ENCODE assay signal across 16 cellular contexts in the genomic region with DNA sequence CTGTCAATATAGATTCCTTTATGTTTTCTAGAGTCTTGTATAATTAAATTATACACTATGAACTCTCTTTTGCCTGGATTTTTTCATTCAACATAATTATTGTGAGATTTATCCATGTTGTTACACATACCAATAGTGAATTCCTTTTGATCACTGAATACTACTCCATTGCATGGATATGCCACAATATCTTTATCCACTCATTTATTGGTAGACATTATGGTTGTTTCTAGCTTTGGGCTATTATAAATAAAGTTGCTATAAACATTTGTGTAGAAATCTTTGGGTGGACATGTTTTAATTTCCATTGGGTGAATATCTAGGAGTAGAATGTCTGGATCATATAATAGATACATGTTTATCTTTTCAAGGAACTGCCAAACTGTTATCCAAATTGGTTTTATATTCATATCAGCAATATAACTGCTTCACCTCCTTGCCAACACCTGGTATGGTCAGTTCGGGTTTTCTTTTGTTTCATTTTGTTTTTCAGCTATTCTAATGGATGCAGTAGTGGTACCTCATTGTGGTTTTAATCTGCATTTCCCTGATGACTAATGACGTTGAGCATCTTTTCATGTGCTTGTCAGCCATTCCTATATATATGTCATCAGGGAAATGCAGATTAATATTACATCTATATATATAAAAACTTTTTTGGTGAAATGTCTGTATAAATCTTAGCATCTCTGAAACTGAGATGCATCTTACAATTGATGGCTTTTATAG.
"Had no signal": no experiment of that assay in that cellular context is flagged by ENCODE, and none has a peak within 500 bp of the region (broad histone marks: within the 10 kb centered on the region; RNA-seq: fewer than 3 reads in every experiment).

No MANE protein-coding gene starts in this region.

- DNase-seq: activated B cell treated with CpG ODN at 0.5 μM for 24 hours; activated CD4-positive, alpha-beta T cell treated with anti-CD3 and anti-CD28 coated beads, Interleukin-2, amount 10 ng/mL, durations not matched to agents 7 days and 5 days; activated gamma-delta T cell treated with Interleukin-2 at 50 U/mL for 16 hours; activated T-cell treated with anti-CD3 and anti-CD28 coated beads, Interleukin-2, amount 50 U/mL, for 4 hours; effector memory CD8-positive, alpha-beta T cell; hypothalamus; lower lobe of right lung; midbrain; naive B cell; nucleus accumbens; stimulated activated naive B cell treated with anti-CD40 and anti-IgM and Interleukin-4, amounts not matched to agents 10 μg/mL and 1 μg/mL and 100 μg/mL, for 72 hours; trophoblast cell had no signal

- H3K4me3 ChIP-seq: lower lobe of right lung, right atrium auricular region, smooth muscle cell had no signal

- H3K27ac ChIP-seq: lower lobe of right lung, right atrium auricular region had no signal

- H3K36me3 Mint-ChIP-seq: brain; stimulated activated naive B cell treated with anti-CD40 and anti-IgM and Interleukin-4, amounts not matched to agents 10 μg/mL and 1 μg/mL and 100 μg/mL, for 72 hours had no signal

- ATAC-seq: activated T-cell treated with anti-CD3 and anti-CD28 coated beads, Interleukin-2, amount 50 U/mL, for 4 hours; effector memory CD8-positive, alpha-beta T cell; lower lobe of right lung; stimulated activated naive B cell treated with anti-CD40 and anti-IgM and Interleukin-4, amounts not matched to agents 10 μg/mL and 1 μg/mL and 100 μg/mL, for 72 hours had no signal

- H3K4me2 ChIP-seq: smooth muscle cell had no signal

- H3K27me3 Mint-ChIP-seq: effector memory CD8-positive, alpha-beta T cell; stimulated activated naive B cell treated with anti-CD40 and anti-IgM and Interleukin-4, amounts not matched to agents 10 μg/mL and 1 μg/mL and 100 μg/mL, for 72 hours had no signal

- H3K4me1 Mint-ChIP-seq: activated B cell treated with CpG ODN at 0.5 μM for 24 hours; stimulated activated naive B cell treated with anti-CD40 and anti-IgM and Interleukin-4, amounts not matched to agents 10 μg/mL and 1 μg/mL and 100 μg/mL, for 72 hours had no signal

- H3K27me3 ChIP-seq: right atrium auricular region had no signal

- H3K4me3 Mint-ChIP-seq: activated B cell treated with CpG ODN at 0.5 μM for 24 hours; activated CD4-positive, alpha-beta T cell treated with anti-CD3 and anti-CD28 coated beads, Interleukin-2, amount 10 ng/mL, durations not matched to agents 7 days and 5 days; activated T-cell treated with anti-CD3 and anti-CD28 coated beads, Interleukin-2, amount 50 U/mL, for 4 hours; brain; dendritic cell treated with granulocyte-macrophage colony-stimulating factor and Interleukin-4, amounts not matched to agents 40 ng/mL and 50 ng/mL, for 4 days; effector memory CD8-positive, alpha-beta T cell; naive B cell; stimulated activated naive B cell treated with anti-CD40 and anti-IgM and Interleukin-4, amounts not matched to agents 10 μg/mL and 1 μg/mL and 100 μg/mL, for 72 hours had no signal

- H3K4me1 ChIP-seq: lower lobe of right lung, right atrium auricular region had no signal

- H3K36me3 ChIP-seq: lower lobe of right lung, right atrium auricular region had no signal

- H3K9me3 Mint-ChIP-seq: activated B cell treated with CpG ODN at 0.5 μM for 24 hours; activated CD4-positive, alpha-beta T cell treated with anti-CD3 and anti-CD28 coated beads, Interleukin-2, amount 10 ng/mL, durations not matched to agents 7 days and 5 days; activated T-cell treated with anti-CD3 and anti-CD28 coated beads, Interleukin-2, amount 50 U/mL, for 4 hours; brain; dendritic cell treated with granulocyte-macrophage colony-stimulating factor and Interleukin-4, amounts not matched to agents 40 ng/mL and 50 ng/mL, for 4 days; effector memory CD8-positive, alpha-beta T cell; naive B cell; stimulated activated naive B cell treated with anti-CD40 and anti-IgM and Interleukin-4, amounts not matched to agents 10 μg/mL and 1 μg/mL and 100 μg/mL, for 72 hours had no signal

- H3K9me3 ChIP-seq: lower lobe of right lung, right atrium auricular region had no signal

- H3K27ac Mint-ChIP-seq: activated B cell treated with CpG ODN at 0.5 μM for 24 hours; activated CD4-positive, alpha-beta T cell treated with anti-CD3 and anti-CD28 coated beads, Interleukin-2, amount 10 ng/mL, durations not matched to agents 7 days and 5 days; brain; dendritic cell treated with granulocyte-macrophage colony-stimulating factor and Interleukin-4, amounts not matched to agents 40 ng/mL and 50 ng/mL, for 4 days; effector memory CD8-positive, alpha-beta T cell; naive B cell; stimulated activated naive B cell treated with anti-CD40 and anti-IgM and Interleukin-4, amounts not matched to agents 10 μg/mL and 1 μg/mL and 100 μg/mL, for 72 hours had no signal
